Comparison of ENCODE assay signal across 8 cellular contexts in genomic region chr15:42490743-42491539, GRCh38. TPM values are rescaled to one million over a fixed set of nuclear protein-coding genes. Genes with fewer than 3 reads are reported as not detected.
DNase-seq lines count a peak whose midpoint lies in the region; FAIRE-seq lines count a peak whose summit lies in the region.

Gene ZNF106, minus strand, starts transcription at chr15:42491141. Its CDS starts 18,852 bp downstream, at chr15:42472289.

- H3K27ac ChIP-seq in subcutaneous abdominal adipose tissue (ENCODE audit: low read depth, low read length), result peak within 1 kb of the TSS; percentile 99

- H3K9ac ChIP-seq in subcutaneous abdominal adipose tissue (ENCODE audit: low read length in 5 of 5), result peak within 1 kb of the TSS; percentile 95 to 99 (median 98)

- in situ Hi-C loops in SK-MEL-5 (cut with HindIII; ENCODE audit: low pct_unique_long_range_greater_than_20kb, low sequenced_read_pairs), result no loop called here

- H3K4me1 ChIP-seq in neuron (ENCODE audit: insufficient read depth, low read length) (peaks cover 7% of the 10 kb centered on the region), subcutaneous abdominal adipose tissue (ENCODE audit: control insufficient read depth in 5 of 5, insufficient read depth in 5 of 5, low read length in 5 of 5) (peaks cover 5 to 48% (median 30%) of the 10 kb centered on the region in 5 donors)

- H2AFZ ChIP-seq in neuron (ENCODE audit: low read depth, low read length), result peak within 1 kb of the TSS; percentile 85

- no peaks in the 10 kb centered on the region for H3K36me3 ChIP-seq in neuron (ENCODE audit: insufficient read depth, low read length)
- H3K36me3 ChIP-seq in subcutaneous abdominal adipose tissue (ENCODE audit: control insufficient read depth in 5 of 5, insufficient read depth in 5 of 5, low read length in 5 of 5), result no peaks in the 10 kb centered on the region

- H3K27me3 ChIP-seq in neuron (ENCODE audit: insufficient read depth, low read length), result no peaks in the 10 kb centered on the region
- no peaks in the 10 kb centered on the region for H3K27me3 ChIP-seq in subcutaneous abdominal adipose tissue (ENCODE audit: control insufficient read depth in 5 of 5, insufficient read depth in 4 of 5, low read length in 5 of 5)

- H3K4me3 ChIP-seq in neuron (ENCODE audit: low read length) (peak within 1 kb of the TSS; percentile 90), subcutaneous abdominal adipose tissue (ENCODE audit: low read depth in 1 of 5, low read length in 5 of 5) (peak within 1 kb of the TSS; percentile 83 to 99 (median 95))

- H3K9me3 ChIP-seq in neuron (ENCODE audit: low read length), result no peaks in the 10 kb centered on the region
- no peaks in the 10 kb centered on the region for H3K9me3 ChIP-seq in subcutaneous abdominal adipose tissue (ENCODE audit: control insufficient read depth in 5 of 5, low read length in 5 of 5)

- DNase-seq in DMS 273 (lab: John Stamatoyannopoulos, UW; ENCODE audit: unreplicated experiment) (peak; percentile 91), H4 (ENCODE audit: low spot score) (peak; percentile 90), NAMALWA (ENCODE audit: low spot score) (peak; percentile 97), SK-MEL-5 (ENCODE audit: low read depth, low spot score) (peak; percentile 92), frontal cortex (ENCODE audit: low spot score in 2 of 2) (peak; percentile 80 to 85)
- DNase-seq in activated naive CD4-positive, alpha-beta T cell treated with Interleukin-2 at 50 U/mL for 16 hours, result peak; percentile 87

- no peak for FAIRE-seq in frontal cortex (lab: Jason Lieb, UNC)

RNA-seq across cellular contexts. Expression of gene ZNF106, which starts in this region (rescaled TPM):
- 16.3 and 19.2 TPM in 2 replicates for total RNA-seq in H4 (2014; rRNA removed; shearing (Covaris generic))
- total RNA-seq in SK-MEL-5 (2014; rRNA removed; shearing (Covaris generic)), result 173 and 184 TPM in 2 replicates
- 65.9 and 94.7 TPM in 2 replicates for polyA plus RNA-seq in SK-MEL-5 (2015; cell fraction: cytosol; rRNA removed)
- polyA plus RNA-seq in SK-MEL-5 (2015; cell fraction: nucleus; rRNA removed), result 31.5 and 38.4 TPM in 2 replicates
- 39.1 TPM for total RNA-seq in frontal cortex

Comparison
In these comparisons a context has a peak if more than half of its experiments do, and no peak if none do; other contexts are left out.
1. Peak in every context shown above with its lines: DNase-seq, H3K4me3 ChIP-seq and H3K27ac ChIP-seq.